Comparison of ENCODE assay signal across 8 cellular contexts in the genomic region with DNA sequence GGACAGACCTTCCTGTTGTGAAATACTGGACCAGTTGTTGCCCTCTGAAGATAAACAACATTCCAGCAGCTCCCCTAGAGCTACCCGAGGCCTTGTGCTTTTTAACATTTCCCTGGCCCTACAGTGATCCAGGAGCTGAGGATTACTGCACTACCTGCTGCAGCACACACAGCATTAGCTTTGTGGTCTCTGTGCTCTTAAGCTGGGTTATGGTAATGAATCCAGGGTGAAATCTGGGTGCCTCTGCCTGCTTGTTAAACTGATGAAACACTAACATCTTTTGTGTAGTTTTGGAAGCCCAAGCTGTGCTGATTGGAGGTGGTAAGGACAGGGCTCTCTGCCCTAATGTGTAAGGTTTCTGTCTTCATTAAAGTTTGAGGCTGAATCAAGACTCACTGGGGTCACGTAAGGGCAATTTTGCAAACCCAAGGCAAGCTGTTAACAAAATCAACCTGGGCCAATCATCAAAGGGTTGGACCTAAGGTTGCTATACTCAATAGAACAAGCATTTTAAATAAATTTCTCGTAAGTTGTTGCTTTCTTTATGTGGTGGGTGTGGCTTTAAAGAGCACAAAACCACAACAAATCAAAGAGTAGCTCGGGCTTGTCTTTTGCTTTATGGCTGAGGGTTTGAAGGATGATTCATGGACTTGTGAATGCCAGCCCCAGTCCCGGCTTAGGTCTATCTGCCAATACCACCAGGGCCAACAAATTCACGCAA.
DNase-seq lines count a peak whose midpoint lies in the region; ATAC-seq lines count a peak whose summit lies in the region.

No MANE protein-coding gene starts in this region.

- peak; percentile 31 for DNase-seq in HuH-7.5 (ENCODE audit: low spot score)
- DNase-seq in activated CD4-positive, alpha-beta T cell treated with anti-CD3 and anti-CD28 coated beads for 4 hours: peak; percentile 53 to 56
- peak; percentile 79 for DNase-seq in fibroblast of peridontal ligament (ENCODE audit: extremely low read depth)
- peak in 2 of 3 donors; percentile 11 to 26 for DNase-seq in stimulated activated CD4-positive, alpha-beta T cell treated with anti-CD3 and anti-CD28 coated beads, Interleukin-12 subunit alpha, Interleukin-12 subunit beta, amount 100 ng/mL, for 48 hours (ENCODE audit: low read depth in 2 of 3, low spot score in 1 of 3)
- no peak for DNase-seq in SW 1271 (lab: John Stamatoyannopoulos, UW)

- ATAC-seq in GM18873 (IDR thresholded peaks at IDR 0.05; ENCODE audit: low FRiP score, unreplicated experiment) (no peak), HG03460 (IDR thresholded peaks at IDR 0.05; ENCODE audit: unreplicated experiment) (no peak), HG03025 (IDR thresholded peaks at IDR 0.05; ENCODE audit: low FRiP score, unreplicated experiment) (no peak)

Comparison
In these comparisons a context has a peak if more than half of its experiments do, and no peak if none do; other contexts are left out.
1. DNase-seq: peak in HuH-7.5 (single experiment), activated CD4-positive, alpha-beta T cell treated with anti-CD3 and anti-CD28 coated beads for 4 hours (2 of 2), fibroblast of peridontal ligament (single experiment) and stimulated activated CD4-positive, alpha-beta T cell treated with anti-CD3 and anti-CD28 coated beads, Interleukin-12 subunit alpha, Interleukin-12 subunit beta, amount 100 ng/mL, for 48 hours (2 of 3); none in SW 1271 (0 of 2).